ENCODE assay signal across 9 cellular contexts in the genomic region with DNA sequence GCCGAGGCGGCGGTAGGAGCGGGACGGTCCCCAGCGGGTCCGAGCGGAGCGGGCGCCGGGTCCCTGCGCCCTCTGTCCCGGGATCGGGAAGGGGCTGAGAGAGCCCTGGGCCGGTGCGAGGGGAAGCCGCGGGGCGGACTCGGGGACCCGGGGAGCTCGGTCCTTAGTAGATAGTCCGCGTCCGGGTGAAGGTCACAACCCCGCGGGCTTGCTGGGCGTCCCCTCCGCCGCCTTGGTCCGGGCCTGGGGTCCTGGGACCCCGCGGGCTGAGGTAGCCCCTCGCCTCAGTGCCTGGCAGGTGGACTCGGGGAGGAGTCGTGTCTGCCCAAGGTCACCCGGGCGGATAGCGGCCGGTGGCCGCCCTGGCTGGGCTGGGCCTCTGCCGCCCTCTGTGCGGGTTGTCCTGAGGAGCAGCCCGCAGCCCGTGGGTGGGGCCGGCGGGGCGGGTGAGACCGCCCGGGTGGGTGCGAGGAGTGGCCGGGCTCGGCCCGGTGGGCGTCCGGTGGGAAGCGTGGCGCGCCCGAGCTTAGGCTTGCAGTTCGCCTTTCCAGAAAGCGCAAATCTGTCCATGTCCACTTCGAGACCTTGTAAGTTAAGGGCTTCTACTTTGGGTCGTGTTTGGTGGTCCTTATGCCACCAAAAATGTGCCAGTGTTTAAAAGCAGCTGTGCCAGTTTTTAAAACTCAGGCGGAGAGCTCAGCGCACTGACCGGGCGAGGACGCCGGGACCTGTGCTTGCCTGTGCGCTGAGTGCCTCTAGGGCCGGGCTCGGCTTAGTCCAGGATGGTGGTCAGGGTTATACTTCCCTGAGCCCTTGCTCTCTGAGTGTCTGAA. TPM values are rescaled to one million over a fixed set of nuclear protein-coding genes. Genes with fewer than 3 reads are reported as not detected.
DNase-seq lines count a peak whose midpoint lies in the region; ATAC-seq, FAIRE-seq and TF ChIP-seq lines count a peak whose summit lies in the region.
"Had no signal": no experiment of that assay in that cellular context is flagged by ENCODE, and none has a peak within 500 bp of the region (broad histone marks: within the 10 kb centered on the region; RNA-seq: fewer than 3 reads in every experiment).

No MANE protein-coding gene starts in this region.

- CTCF ChIA-PET in HepG2 (lab: Yijun Ruan, JAX; ENCODE audit: low intra/inter-chr PET ratio, low total read pairs): interaction anchor here (0.8 kb wide), 1 partner anchor 30 kb away, joined by 3 read pairs; no protein-coding TSS in a partner anchor

- peaks cover 12 to 31% of the 10 kb centered on the region in 2 donors for H3K36me3 Mint-ChIP-seq in CD14-positive monocyte
- H3K36me3 Mint-ChIP-seq in chondrocyte (ENCODE audit: low read depth): peaks cover 5% of the 10 kb centered on the region

- H3K27me3 ChIP-seq in HepG2 (ENCODE audit: control insufficient read depth in 1 of 2, insufficient read depth in 2 of 2, low read length in 2 of 2): no peaks in the 10 kb centered on the region

- no peak for TF ChIP-seq EP300 in HepG2 (IDR thresholded peaks at IDR 0.05; ENCODE audit: low read depth in 2 of 2, low read length in 2 of 2)
- TF ChIP-seq EP300 in HepG2 (CRISPR knock-in tag; IDR thresholded peaks at IDR 0.05; ENCODE audit: borderline replicate concordance): no peak

- peak overlapping the region; percentile 94 for H3K4me2 ChIP-seq in HepG2 (ENCODE audit: low read depth, low read length)

- peak overlapping the region; percentile 96 to 98 for H3K4me3 Mint-ChIP-seq in CD14-positive monocyte
- H3K4me3 Mint-ChIP-seq in chondrocyte (ENCODE audit: unreplicated experiment): peak overlapping the region; percentile 86

- no peaks in the 10 kb centered on the region for H3K27me3 Mint-ChIP-seq in CD14-positive monocyte (ENCODE audit: low read depth in 3 of 3)
- no peaks in the 10 kb centered on the region for H3K27me3 Mint-ChIP-seq in chondrocyte (ENCODE audit: low read depth)

- POLR2A ChIA-PET in HepG2 (lab: Yijun Ruan, JAX): interaction anchor here (1.4 to 2.4 kb wide), 2 partner anchors 15 to 52 kb away, joined by 4 to 15 read pairs; a partner anchor contains a TSS

- peaks cover 42% of the 10 kb centered on the region for H4K20me1 ChIP-seq in HepG2 (ENCODE audit: insufficient read depth, low read length)

- H3K79me2 ChIP-seq in HepG2 (ENCODE audit: insufficient read depth, low read length): peaks cover 69% of the 10 kb centered on the region

- ATAC-seq in GM19324 (IDR thresholded peaks at IDR 0.05; ENCODE audit: low FRiP score, unreplicated experiment): peak; percentile 23
- ATAC-seq in HG03354 (IDR thresholded peaks at IDR 0.05; ENCODE audit: poor library complexity, severe bottlenecking, unreplicated experiment): peak; percentile 32
- ATAC-seq in HepG2: peak; percentile 85

- WGBS in HepG2 (ENCODE audit: low lambda C conversion rate): 2% methylated on average over 6 of the region's 73 CpGs

- peak overlapping the region; percentile 50 to 90 (median 77) for H3K27ac Mint-ChIP-seq in CD14-positive monocyte
- peak overlapping the region; percentile 86 for H3K27ac Mint-ChIP-seq in chondrocyte (ENCODE audit: unreplicated experiment)

- TF ChIP-seq CTCF in CD14-positive monocyte (IDR thresholded peaks at IDR 0.05): no peak
- TF ChIP-seq CTCF in chondrocyte (IDR thresholded peaks at IDR 0.05): no peak
- peak; percentile 16; the same call in 1 of the 2 replicates for TF ChIP-seq CTCF in HepG2 (CRISPR knock-in tag; IDR thresholded peaks at IDR 0.05)

- intact Hi-C loops in CD14-positive monocyte (cut with micrococcal nuclease) (loop anchor here in 1 of 2 donors (2.0 kb wide), 1 partner anchor 52 kb away; a partner anchor contains a TSS), HepG2 (cut with micrococcal nuclease; ENCODE audit: unreplicated experiment) (loop anchor here (2.0 to 10.0 kb wide), 4 partner anchors 30 to 726 kb away; a partner anchor contains a TSS)

- FAIRE-seq in HepG2 (lab: Jason Lieb, UNC): no peak

- H3K4me1 Mint-ChIP-seq in CD14-positive monocyte (peaks cover 53% of the 10 kb centered on the region), chondrocyte (ENCODE audit: low read depth) (peaks cover 59% of the 10 kb centered on the region)

- H3K4me3 ChIP-seq in HepG2 (replicated peaks in 1 of 3; ENCODE audit: insufficient read depth in 1 of 3, low read depth in 2 of 3, low read length in 3 of 3): peak overlapping the region; percentile 81 to 99 (median 93)

- in situ Hi-C loops in SK-MEL-5 (cut with HindIII; ENCODE audit: low pct_unique_long_range_greater_than_20kb, low sequenced_read_pairs) (no loop called here), HepG2 (cut with HindIII; ENCODE audit: extremely low pct_ligation_motif_present, low pct_unique_long_range_greater_than_20kb) (no loop called here)

- H3K4me1 ChIP-seq in HepG2 (ENCODE audit: insufficient read depth, low read length): peaks cover 31% of the 10 kb centered on the region

- DNase-seq in CD14-positive monocyte (ENCODE audit: low spot score): no peak
- peak; percentile 27 for DNase-seq in SK-MEL-5 (ENCODE audit: low read depth, low spot score)
- DNase-seq in chondrocyte (ENCODE audit: low spot score): no peak
- DNase-seq in HepG2 (ENCODE audit: low spot score): peak; percentile 24
- peak; percentile 52 for DNase-seq in stimulated activated CD8-positive, alpha-beta memory T cell treated with anti-CD3 and anti-CD28 coated beads, Interleukin-4, amount 100 ng/mL, for 48 hours
- no peak for DNase-seq in HuH-7 (ENCODE audit: low spot score)

- H3K9me3 Mint-ChIP-seq in CD14-positive monocyte (peaks cover 0 to 2% (median 0%) of the 10 kb centered on the region in 7 donors), chondrocyte (ENCODE audit: low read depth) (no peaks in the 10 kb centered on the region)

- no peak for TF ChIP-seq RAD21 in HepG2 (CRISPR knock-in tag; IDR thresholded peaks at IDR 0.05)

- peak overlapping the region; percentile 81 for H3K27ac ChIP-seq in HepG2 (ENCODE audit: extremely low read length, insufficient read depth, low read length)

- no peak; a peak in 1 of 4 replicates for TF ChIP-seq POLR2A in HepG2 (IDR thresholded peaks at IDR 0.05; ENCODE audit: insufficient read depth in 1 of 2, low read depth in 2 of 2, low read length in 2 of 2)

- H3K9me3 ChIP-seq in HepG2 (ENCODE audit: low read length): no peaks in the 10 kb centered on the region

- BruUV-seq in HepG2 (replicated peaks; lab: Mats Ljungman, UMichigan): no TSS peak

- H2AFZ ChIP-seq in HepG2 (ENCODE audit: low read length): no peak overlapping the region

- peak overlapping the region; percentile 93 for H3K9ac ChIP-seq in HepG2 (ENCODE audit: insufficient read depth, low read depth, low read length)

- peaks cover under 1 to 5% of the 10 kb centered on the region in 2 experiments; a peak in 3 of 5 replicates for H3K36me3 ChIP-seq in HepG2 (replicated peaks in 1 of 2; ENCODE audit: control insufficient read depth in 1 of 2, insufficient read depth in 2 of 2, low read length in 2 of 2)

RNA-seq across cellular contexts. Expression of a gene that starts 0.6 kb away (rescaled TPM):
- polyA plus RNA-seq in CD14-positive monocyte (10 to 100 TPM; 91.5 to 98.0 TPM), HepG2 (2011; rRNA removed) (156 and 185 TPM in 2 replicates)
- total RNA-seq in SK-MEL-5 (2014; rRNA removed; shearing (Covaris generic)): 129 and 140 TPM in 2 replicates
- 180 and 186 TPM in 2 replicates for polyA plus RNA-seq in SK-MEL-5 (2015; cell fraction: cytosol; rRNA removed)
- polyA plus RNA-seq in SK-MEL-5 (2015; cell fraction: nucleus; rRNA removed): 80.6 and 121 TPM in 2 replicates
- total RNA-seq in chondrocyte (79.7 to 95.5 TPM (median 81.5 TPM) in 3 replicates), HepG2 (2016; rRNA removed; fragmentation: Illumina TruSeq; extraction: Trizol) (192 and 240 TPM in 2 replicates)
- total RNA-seq in HepG2 (2016; cell fraction: cytosol; rRNA removed; fragmentation: Illumina TruSeq; extraction: Trizol; ENCODE audit: low read depth): 42.0 and 46.9 TPM in 2 replicates
- total RNA-seq in HepG2 (2016; cell fraction: insoluble cytoplasmic fraction; rRNA removed; fragmentation: Illumina TruSeq; extraction: Trizol): 168 and 247 TPM in 2 replicates
- 52.9 and 56.5 TPM in 2 replicates for total RNA-seq in HepG2 (2016; cell fraction: membrane; rRNA removed; fragmentation: Illumina TruSeq; extraction: Trizol)
- total RNA-seq in HepG2 (2016; cell fraction: nucleus; rRNA removed; fragmentation: Illumina TruSeq; extraction: Trizol): 141 and 179 TPM in 2 replicates
- 110 and 117 TPM in 2 replicates for polyA plus RNA-seq in HepG2 (2011; cell fraction: cytosol; rRNA removed)
- polyA plus RNA-seq in HepG2 (2011; cell fraction: nucleus; rRNA removed): 108 and 110 TPM in 2 replicates
- polyA plus RNA-seq in HepG2 (2012): 146 and 185 TPM in 2 replicates
- polyA plus RNA-seq in HepG2 (2016; cell fraction: cytosol; fragmentation: Illumina TruSeq; extraction: Trizol; ENCODE audit: low read depth): 12.6 and 16.7 TPM in 2 replicates
- polyA plus RNA-seq in HepG2 (2016; cell fraction: insoluble cytoplasmic fraction; fragmentation: Illumina TruSeq; extraction: Trizol; ENCODE audit: low read depth): 131 and 149 TPM in 2 replicates
- 23.0 and 24.9 TPM in 2 replicates for polyA plus RNA-seq in HepG2 (2016; cell fraction: membrane; fragmentation: Illumina TruSeq; extraction: Trizol; ENCODE audit: low read depth)
- 181 and 200 TPM in 2 replicates for polyA plus RNA-seq in HepG2 (2016; cell fraction: nucleus; fragmentation: Illumina TruSeq; extraction: Trizol; ENCODE audit: insufficient read depth, low read depth)
- 514 and 684 TPM in 2 replicates for polyA minus RNA-seq in HepG2 (2011; rRNA and poly(A)+ RNA removed; ENCODE audit: low replicate concordance)
- 123 and 151 TPM in 2 replicates for polyA minus RNA-seq in HepG2 (2011; cell fraction: cytosol; rRNA and poly(A)+ RNA removed)
- polyA minus RNA-seq in HepG2 (2011; cell fraction: nucleus; rRNA and poly(A)+ RNA removed): 128 and 143 TPM in 2 replicates

RNA-seq across cellular contexts. Expression of a gene that starts 0.7 kb away (rescaled TPM):
- polyA plus RNA-seq in CD14-positive monocyte: 1 to 10 TPM in 1 of 2 donors, under 1 TPM in 1; 0.85 to 1.5 TPM
- total RNA-seq in SK-MEL-5 (2014; rRNA removed; shearing (Covaris generic)): 7.4 and 9.9 TPM in 2 replicates
- polyA plus RNA-seq in SK-MEL-5 (2015; cell fraction: cytosol; rRNA removed): 6.1 and 6.6 TPM in 2 replicates
- polyA plus RNA-seq in SK-MEL-5 (2015; cell fraction: nucleus; rRNA removed): 3.1 and 3.2 TPM in 2 replicates
- total RNA-seq in chondrocyte: 8.0 to 10.4 TPM (median 9.6 TPM) in 3 replicates
- 2.8 and 4.3 TPM in 2 replicates for total RNA-seq in HepG2 (2016; rRNA removed; fragmentation: Illumina TruSeq; extraction: Trizol)
- total RNA-seq in HepG2 (2016; cell fraction: cytosol; rRNA removed; fragmentation: Illumina TruSeq; extraction: Trizol; ENCODE audit: low read depth): 1.0 and 1.3 TPM in 2 replicates
- total RNA-seq in HepG2 (2016; cell fraction: insoluble cytoplasmic fraction; rRNA removed; fragmentation: Illumina TruSeq; extraction: Trizol): 2.2 and 4.2 TPM in 2 replicates
- total RNA-seq in HepG2 (2016; cell fraction: membrane; rRNA removed; fragmentation: Illumina TruSeq; extraction: Trizol): 1.4 and 2.0 TPM in 2 replicates
- total RNA-seq in HepG2 (2016; cell fraction: nucleus; rRNA removed; fragmentation: Illumina TruSeq; extraction: Trizol): 3.4 and 4.3 TPM in 2 replicates
- polyA plus RNA-seq in HepG2 (2011; rRNA removed): 2.9 and 3.7 TPM in 2 replicates
- 2.6 and 3.2 TPM in 2 replicates for polyA plus RNA-seq in HepG2 (2011; cell fraction: cytosol; rRNA removed)
- polyA plus RNA-seq in HepG2 (2011; cell fraction: nucleus; rRNA removed): 4.9 and 6.4 TPM in 2 replicates
- polyA plus RNA-seq in HepG2 (2012): 5.0 and 5.2 TPM in 2 replicates
- polyA plus RNA-seq in HepG2 (2016; cell fraction: cytosol; fragmentation: Illumina TruSeq; extraction: Trizol; ENCODE audit: low read depth): 0.50 and 0.51 TPM in 2 replicates
- 1.8 and 2.3 TPM in 2 replicates for polyA plus RNA-seq in HepG2 (2016; cell fraction: insoluble cytoplasmic fraction; fragmentation: Illumina TruSeq; extraction: Trizol; ENCODE audit: low read depth)
- polyA plus RNA-seq in HepG2 (2016; cell fraction: membrane; fragmentation: Illumina TruSeq; extraction: Trizol; ENCODE audit: low read depth): 0.66 and 0.68 TPM in 2 replicates
- polyA plus RNA-seq in HepG2 (2016; cell fraction: nucleus; fragmentation: Illumina TruSeq; extraction: Trizol; ENCODE audit: insufficient read depth, low read depth): 8.7 and 9.9 TPM in 2 replicates
- 2.8 and 7.8 TPM in 2 replicates for polyA minus RNA-seq in HepG2 (2011; rRNA and poly(A)+ RNA removed; ENCODE audit: low replicate concordance)
- 2.0 TPM in 2 replicates for polyA minus RNA-seq in HepG2 (2011; cell fraction: cytosol; rRNA and poly(A)+ RNA removed)
- 6.7 and 8.1 TPM in 2 replicates for polyA minus RNA-seq in HepG2 (2011; cell fraction: nucleus; rRNA and poly(A)+ RNA removed)

RNA-seq across cellular contexts. Expression of a gene that starts 27.4 kb away (rescaled TPM):
- not detected for polyA plus RNA-seq in CD14-positive monocyte
- total RNA-seq in SK-MEL-5 (2014; rRNA removed; shearing (Covaris generic)): not detected in 2 replicates
- not detected in 2 replicates for polyA plus RNA-seq in SK-MEL-5 (2015; cell fraction: cytosol; rRNA removed)
- polyA plus RNA-seq in SK-MEL-5 (2015; cell fraction: nucleus; rRNA removed): not detected in 2 replicates
- total RNA-seq in chondrocyte: not detected in 3 replicates
- total RNA-seq in HepG2 (2016; rRNA removed; fragmentation: Illumina TruSeq; extraction: Trizol): not detected in 2 replicates
- total RNA-seq in HepG2 (2016; cell fraction: cytosol; rRNA removed; fragmentation: Illumina TruSeq; extraction: Trizol; ENCODE audit: low read depth): not detected in 2 replicates
- total RNA-seq in HepG2 (2016; cell fraction: insoluble cytoplasmic fraction; rRNA removed; fragmentation: Illumina TruSeq; extraction: Trizol): not detected in 2 replicates
- total RNA-seq in HepG2 (2016; cell fraction: membrane; rRNA removed; fragmentation: Illumina TruSeq; extraction: Trizol): not detected in 2 replicates
- total RNA-seq in HepG2 (2016; cell fraction: nucleus; rRNA removed; fragmentation: Illumina TruSeq; extraction: Trizol): not detected in 2 replicates
- polyA plus RNA-seq in HepG2 (2011; rRNA removed): not detected in 2 replicates
- polyA plus RNA-seq in HepG2 (2011; cell fraction: cytosol; rRNA removed): not detected in 2 replicates
- polyA plus RNA-seq in HepG2 (2011; cell fraction: nucleus; rRNA removed): not detected in 2 replicates
- polyA plus RNA-seq in HepG2 (2012): not detected in 2 replicates
- not detected in 2 replicates for polyA plus RNA-seq in HepG2 (2016; cell fraction: cytosol; fragmentation: Illumina TruSeq; extraction: Trizol; ENCODE audit: low read depth)
- not detected in 2 replicates for polyA plus RNA-seq in HepG2 (2016; cell fraction: insoluble cytoplasmic fraction; fragmentation: Illumina TruSeq; extraction: Trizol; ENCODE audit: low read depth)
- polyA plus RNA-seq in HepG2 (2016; cell fraction: membrane; fragmentation: Illumina TruSeq; extraction: Trizol; ENCODE audit: low read depth): not detected in 2 replicates
- not detected in 2 replicates for polyA plus RNA-seq in HepG2 (2016; cell fraction: nucleus; fragmentation: Illumina TruSeq; extraction: Trizol; ENCODE audit: insufficient read depth, low read depth)
- 0.14 TPM in 1 of 2 replicates, not detected in the other for polyA minus RNA-seq in HepG2 (2011; rRNA and poly(A)+ RNA removed; ENCODE audit: low replicate concordance)
- not detected in 2 replicates for polyA minus RNA-seq in HepG2 (2011; cell fraction: cytosol; rRNA and poly(A)+ RNA removed)
- polyA minus RNA-seq in HepG2 (2011; cell fraction: nucleus; rRNA and poly(A)+ RNA removed): not detected in 2 replicates
- total RNA-seq: T-helper 2 cell treated with Interferon-gamma antibody and Interleukin-4, amounts not matched to agents 100 ng/mL and 5 ng/mL, for 36 hours had no signal

RNA-seq across cellular contexts. Expression of a gene that starts 52.8 kb away (rescaled TPM):
- polyA plus RNA-seq in CD14-positive monocyte (100 to 1,000 TPM; 212 to 219 TPM), HepG2 (2011; rRNA removed) (150 and 176 TPM in 2 replicates)
- 387 and 420 TPM in 2 replicates for total RNA-seq in SK-MEL-5 (2014; rRNA removed; shearing (Covaris generic))
- 231 and 263 TPM in 2 replicates for polyA plus RNA-seq in SK-MEL-5 (2015; cell fraction: cytosol; rRNA removed)
- polyA plus RNA-seq in SK-MEL-5 (2015; cell fraction: nucleus; rRNA removed): 266 and 337 TPM in 2 replicates
- total RNA-seq in chondrocyte (71.9 to 89.8 TPM (median 74.0 TPM) in 3 replicates), HepG2 (2016; rRNA removed; fragmentation: Illumina TruSeq; extraction: Trizol) (120 and 134 TPM in 2 replicates)
- 36.0 and 42.8 TPM in 2 replicates for total RNA-seq in HepG2 (2016; cell fraction: cytosol; rRNA removed; fragmentation: Illumina TruSeq; extraction: Trizol; ENCODE audit: low read depth)
- total RNA-seq in HepG2 (2016; cell fraction: insoluble cytoplasmic fraction; rRNA removed; fragmentation: Illumina TruSeq; extraction: Trizol): 119 and 122 TPM in 2 replicates
- 79.2 and 83.1 TPM in 2 replicates for total RNA-seq in HepG2 (2016; cell fraction: membrane; rRNA removed; fragmentation: Illumina TruSeq; extraction: Trizol)
- 56.7 and 60.4 TPM in 2 replicates for total RNA-seq in HepG2 (2016; cell fraction: nucleus; rRNA removed; fragmentation: Illumina TruSeq; extraction: Trizol)
- 179 and 184 TPM in 2 replicates for polyA plus RNA-seq in HepG2 (2011; cell fraction: cytosol; rRNA removed)
- polyA plus RNA-seq in HepG2 (2011; cell fraction: nucleus; rRNA removed): 76.8 and 88.9 TPM in 2 replicates
- 73.8 and 84.9 TPM in 2 replicates for polyA plus RNA-seq in HepG2 (2012)
- polyA plus RNA-seq in HepG2 (2016; cell fraction: cytosol; fragmentation: Illumina TruSeq; extraction: Trizol; ENCODE audit: low read depth): 39.4 and 49.9 TPM in 2 replicates
- polyA plus RNA-seq in HepG2 (2016; cell fraction: insoluble cytoplasmic fraction; fragmentation: Illumina TruSeq; extraction: Trizol; ENCODE audit: low read depth): 131 and 139 TPM in 2 replicates
- 63.4 and 71.2 TPM in 2 replicates for polyA plus RNA-seq in HepG2 (2016; cell fraction: membrane; fragmentation: Illumina TruSeq; extraction: Trizol; ENCODE audit: low read depth)
- 103 and 107 TPM in 2 replicates for polyA plus RNA-seq in HepG2 (2016; cell fraction: nucleus; fragmentation: Illumina TruSeq; extraction: Trizol; ENCODE audit: insufficient read depth, low read depth)
- polyA minus RNA-seq in HepG2 (2011; rRNA and poly(A)+ RNA removed; ENCODE audit: low replicate concordance): 89.6 and 367 TPM in 2 replicates
- polyA minus RNA-seq in HepG2 (2011; cell fraction: cytosol; rRNA and poly(A)+ RNA removed): 38.6 and 39.9 TPM in 2 replicates
- 39.9 and 46.1 TPM in 2 replicates for polyA minus RNA-seq in HepG2 (2011; cell fraction: nucleus; rRNA and poly(A)+ RNA removed)

Comparison
In these comparisons a context has a peak if more than half of its experiments do, and no peak if none do; other contexts are left out.
1. DNase-seq: peak in SK-MEL-5 (single experiment), HepG2 (single experiment) and stimulated activated CD8-positive, alpha-beta memory T cell treated with anti-CD3 and anti-CD28 coated beads, Interleukin-4, amount 100 ng/mL, for 48 hours (single experiment); none in CD14-positive monocyte (single experiment), chondrocyte (single experiment) and HuH-7 (single experiment).
2. ATAC-seq: peak in every context shown above with its lines; median percentile 85 in HepG2; 32 in HG03354; 23 in GM19324.